ENCODE assay signal across 14 cellular contexts in the genomic region with DNA sequence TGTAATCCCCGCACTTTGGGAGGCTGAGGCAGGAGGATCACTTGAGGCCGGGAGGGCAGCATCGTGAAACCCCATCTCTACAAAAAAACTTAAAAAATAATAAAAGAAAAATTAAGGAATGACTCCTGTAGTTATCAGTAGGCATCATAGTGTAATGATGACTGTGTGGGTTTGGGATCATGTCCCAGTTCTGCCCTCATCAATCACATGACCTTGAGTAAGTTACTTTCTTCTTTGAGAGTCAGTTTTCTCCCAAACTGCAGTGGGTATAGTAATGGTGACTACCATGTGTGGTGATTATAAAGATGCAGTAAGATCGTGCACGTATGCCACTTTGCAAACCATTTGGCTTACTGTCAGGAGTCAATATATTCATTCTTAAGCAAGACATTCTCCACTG.
"Had no signal": no experiment of that assay in that cellular context is flagged by ENCODE, and none has a peak within 500 bp of the region (broad histone marks: within the 10 kb centered on the region; RNA-seq: fewer than 3 reads in every experiment).

No MANE protein-coding gene starts in this region.

- H3K9me3 Mint-ChIP-seq: activated CD4-positive, alpha-beta memory T cell treated with anti-CD3 and anti-CD28 coated beads for 36 hours; activated naive CD8-positive, alpha-beta T cell treated with anti-CD3 and anti-CD28 coated beads for 36 hours; activated T-cell treated with anti-CD3 and anti-CD28 coated beads, Interleukin-2, amount 50 U/mL, for 72 hours; stimulated activated naive CD8-positive, alpha-beta T cell treated with anti-CD3 and anti-CD28 coated beads, Interleukin-15, amount 100 ng/mL, for 72 hours had no signal

- H3K4me3 Mint-ChIP-seq: activated CD4-positive, alpha-beta memory T cell treated with anti-CD3 and anti-CD28 coated beads for 36 hours; activated naive CD8-positive, alpha-beta T cell treated with anti-CD3 and anti-CD28 coated beads for 36 hours; activated T-cell treated with anti-CD3 and anti-CD28 coated beads, Interleukin-2, amount 50 U/mL, for 72 hours; naive thymus-derived CD4-positive, alpha-beta T cell; stimulated activated naive CD8-positive, alpha-beta T cell treated with anti-CD3 and anti-CD28 coated beads, Interleukin-15, amount 100 ng/mL, for 72 hours had no signal

- H3K27ac Mint-ChIP-seq: activated CD4-positive, alpha-beta memory T cell treated with anti-CD3 and anti-CD28 coated beads for 36 hours; activated naive CD8-positive, alpha-beta T cell treated with anti-CD3 and anti-CD28 coated beads for 36 hours; activated T-cell treated with anti-CD3 and anti-CD28 coated beads, Interleukin-2, amount 50 U/mL, for 72 hours; naive thymus-derived CD4-positive, alpha-beta T cell; stimulated activated naive CD8-positive, alpha-beta T cell treated with anti-CD3 and anti-CD28 coated beads, Interleukin-15, amount 100 ng/mL, for 72 hours had no signal

- DNase-seq: activated CD4-positive, alpha-beta memory T cell treated with anti-CD3 and anti-CD28 coated beads for 36 hours; activated gamma-delta T cell treated with Interleukin-2 at 50 U/mL for 16 hours; activated naive CD8-positive, alpha-beta T cell treated with anti-CD3 and anti-CD28 coated beads for 36 hours; activated T-cell treated with anti-CD3 and anti-CD28 coated beads, Interleukin-2, amount 50 U/mL, for 72 hours; aorta; cortex of kidney; effector CD8-positive, alpha-beta T cell; glutamatergic neuron; naive thymus-derived CD4-positive, alpha-beta T cell; retina; stimulated activated CD4-positive, alpha-beta T cell treated with anti-CD3 and anti-CD28 coated beads, Interleukin-15, amount 100 ng/mL, for 24 hours; stimulated activated CD4-positive, alpha-beta T cell treated with anti-CD3 and anti-CD28 coated beads, Interleukin-4, amount 100 ng/mL, for 4 hours; stimulated activated naive CD8-positive, alpha-beta T cell treated with anti-CD3 and anti-CD28 coated beads, Interleukin-15, amount 100 ng/mL, for 72 hours had no signal

- H3K4me3 ChIP-seq: thoracic aorta had no signal

- H3K4me1 Mint-ChIP-seq: activated naive CD8-positive, alpha-beta T cell treated with anti-CD3 and anti-CD28 coated beads for 36 hours; naive thymus-derived CD4-positive, alpha-beta T cell; stimulated activated naive CD8-positive, alpha-beta T cell treated with anti-CD3 and anti-CD28 coated beads, Interleukin-15, amount 100 ng/mL, for 72 hours had no signal

- H3K36me3 Mint-ChIP-seq: activated CD4-positive, alpha-beta memory T cell treated with anti-CD3 and anti-CD28 coated beads for 36 hours; activated naive CD8-positive, alpha-beta T cell treated with anti-CD3 and anti-CD28 coated beads for 36 hours; naive thymus-derived CD4-positive, alpha-beta T cell had no signal
